2 cellular contexts compared by ENCODE assay signal in the genomic region with DNA sequence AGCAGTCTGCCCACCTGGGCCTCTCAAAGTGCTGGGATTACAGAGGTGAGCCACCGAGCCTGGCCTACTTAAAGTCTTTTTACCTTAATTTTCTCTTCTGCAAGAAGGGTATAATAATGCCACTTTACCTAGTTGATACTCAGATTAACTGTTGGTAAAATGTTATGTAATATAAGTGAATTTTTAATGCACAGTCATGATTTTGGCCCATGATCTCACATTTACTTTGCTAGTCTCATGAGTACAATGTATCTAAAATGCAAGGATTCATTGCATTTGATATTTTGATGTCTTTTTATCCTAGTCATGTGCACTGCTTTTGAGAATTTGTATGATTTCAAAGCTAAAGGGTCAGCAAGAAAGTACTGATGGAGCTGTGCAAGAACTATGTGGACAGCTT.
TF ChIP-seq lines count a peak whose summit lies in the region.

No MANE protein-coding gene starts in this region.

TF ChIP-seq in HepG2, 621 proteins besides CTCF, POLR2A, EP300 and RAD21:
- TF ChIP-seq, protein P1, sequence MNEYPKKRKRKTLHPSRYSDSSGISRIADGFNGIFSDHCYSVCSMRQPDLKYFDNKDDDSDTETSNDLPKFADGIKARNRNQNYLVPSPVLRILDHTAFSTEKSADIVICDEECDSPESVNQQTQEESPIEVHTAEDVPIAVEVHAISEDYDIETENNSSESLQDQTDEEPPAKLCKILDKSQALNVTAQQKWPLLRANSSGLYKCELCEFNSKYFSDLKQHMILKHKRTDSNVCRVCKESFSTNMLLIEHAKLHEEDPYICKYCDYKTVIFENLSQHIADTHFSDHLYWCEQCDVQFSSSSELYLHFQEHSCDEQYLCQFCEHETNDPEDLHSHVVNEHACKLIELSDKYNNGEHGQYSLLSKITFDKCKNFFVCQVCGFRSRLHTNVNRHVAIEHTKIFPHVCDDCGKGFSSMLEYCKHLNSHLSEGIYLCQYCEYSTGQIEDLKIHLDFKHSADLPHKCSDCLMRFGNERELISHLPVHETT (CRISPR knock-in tag; conservative IDR thresholded peaks at IDR 0.05) = no peak
- TF ChIP-seq NFE2L2 (IDR thresholded peaks at IDR 0.05; ENCODE audit: low read length) = peak; percentile 84
- 0 out of 2 replicates have a peak, but pooled peaks have one; percentile 16 for TF ChIP-seq MAFF (IDR thresholded peaks at IDR 0.05; ENCODE audit: low read depth, low read length)
- peak; percentile 37 to 39 for TF ChIP-seq MAFK (conservative IDR thresholded peaks at IDR 0.05 in 1 of 2, IDR thresholded peaks at IDR 0.05 in 1 of 2; ENCODE audit: low read length in 2 of 2)

TF ChIP-seq in IMR-90, 13 proteins besides CTCF, POLR2A, EP300 and RAD21:
- TF ChIP-seq MAFK (IDR thresholded peaks at IDR 0.05; ENCODE audit: low read depth, low read length) = no peak
- TF ChIP-seq RFX5 (IDR thresholded peaks at IDR 0.05; ENCODE audit: low read depth, low read length) = no peak
- peak; percentile 58 for TF ChIP-seq NFE2L2 (IDR thresholded peaks at IDR 0.05; ENCODE audit: low read depth, low read length)
